In the genomic region with DNA sequence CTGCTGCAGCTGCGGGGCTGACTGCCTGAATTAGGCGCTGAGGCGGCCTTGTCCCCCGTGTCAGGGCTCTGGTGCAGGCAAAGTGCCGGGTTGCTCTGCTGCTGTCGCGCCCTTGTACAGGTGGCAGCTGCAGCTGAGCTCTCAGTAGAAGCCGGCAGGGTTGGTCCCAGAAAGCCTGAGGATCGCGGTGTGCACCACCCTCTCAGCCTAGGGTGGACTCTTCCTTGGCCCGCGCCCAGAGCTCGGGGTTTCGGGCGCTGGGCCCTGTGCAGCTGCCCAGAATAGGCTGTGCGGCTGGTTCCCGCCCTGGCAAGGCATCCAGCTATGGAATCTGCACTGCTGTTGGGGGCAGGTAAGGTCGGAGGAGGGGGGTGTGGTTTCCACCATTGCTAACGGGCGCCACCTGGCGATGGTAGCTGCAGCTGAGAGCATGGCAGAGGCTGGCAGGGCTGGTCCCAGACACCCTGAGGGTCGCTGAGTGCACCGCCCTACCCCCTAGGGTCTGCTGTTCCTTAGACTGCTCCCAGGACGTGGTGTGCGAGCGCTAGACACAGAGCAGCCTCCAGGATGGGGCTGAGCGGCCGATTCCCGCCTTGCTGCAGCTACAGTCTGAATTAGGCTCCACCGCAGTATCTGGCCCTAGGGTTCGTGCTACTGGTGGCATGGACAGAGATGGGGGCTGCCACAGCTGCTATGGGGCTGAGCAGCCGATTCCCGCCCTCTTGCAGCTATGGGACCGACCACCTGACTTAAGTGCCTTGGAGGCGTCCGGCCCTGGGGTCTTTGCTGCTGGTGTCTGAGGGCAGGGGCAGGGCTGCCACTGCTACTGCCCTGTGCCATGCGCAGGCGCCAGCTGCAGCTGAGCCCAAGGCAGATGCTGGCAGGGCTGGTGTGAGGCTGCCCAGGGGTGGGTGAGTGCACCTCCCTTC, we compare ENCODE assay signal across 8 cellular contexts.
DNase-seq lines count a peak whose midpoint lies in the region; ATAC-seq and TF ChIP-seq lines count a peak whose summit lies in the region.
"Not testable (repeated sequence)": the region's sequence is repeated elsewhere in the genome, so short reads cannot be mapped to it uniquely, and the experiment has no call there.

No MANE protein-coding gene starts in this region.

- peak; percentile 43 for DNase-seq in AG20443 (ENCODE audit: low spot score)
- DNase-seq in NCI-H2081 (lab: John Stamatoyannopoulos, UW) = peak; percentile 45 to 62
- DNase-seq in mammary epithelial cell = peak; percentile 52
- peak; percentile 36 for DNase-seq in iPS-NIHi7 (ENCODE audit: extremely low spot score)

- TF ChIP-seq CTCF in VCaP (conservative IDR thresholded peaks at IDR 0.05) (peak; percentile 80), mammary epithelial cell (conservative IDR thresholded peaks at IDR 0.05 in 1 of 2, IDR thresholded peaks at IDR 0.05 in 1 of 2; ENCODE audit: extremely low read depth in 1 of 2, insufficient read depth in 1 of 2, low read depth in 1 of 2, low read length in 2 of 2) (peak; percentile 38 to 67)

- H3K4me3 ChIP-seq in mammary epithelial cell (replicated peaks in 1 of 3; ENCODE audit: insufficient read depth in 1 of 3, low read depth in 2 of 3, low read length in 3 of 3) = peak overlapping the region in 2 of 3 experiments; percentile 38 to 40
- H3K4me3 ChIP-seq in skeletal muscle satellite cell (ENCODE audit: low read length) = peak overlapping the region; percentile 60

- in situ Hi-C loops in mammary epithelial cell (cut with MboI; ENCODE audit: low sequenced_read_pairs in 2 of 2) = loop anchor here (25.0 kb wide), 1 partner anchor 260 kb away; no protein-coding TSS in a partner anchor

- dilution Hi-C loops in mammary epithelial cell (cut with HindIII; ENCODE audit: low sequenced_read_pairs) = not testable (repeated sequence)

- H3K9me3 ChIP-seq in mammary epithelial cell (replicated peaks; ENCODE audit: insufficient read depth, low read length); skeletal muscle satellite cell (replicated peaks; ENCODE audit: low read length): not testable (repeated sequence)

- H4K20me1 ChIP-seq in mammary epithelial cell (ENCODE audit: insufficient read depth, low read length) = not testable (repeated sequence)

- peak overlapping the region; percentile 97 for H3K4me2 ChIP-seq in mammary epithelial cell (ENCODE audit: insufficient read depth, low read depth, low read length)
- H3K4me2 ChIP-seq in skeletal muscle satellite cell (ENCODE audit: low read length) = peak overlapping the region; percentile 89

- H2AFZ ChIP-seq in mammary epithelial cell (ENCODE audit: low read depth, low read length) = peak overlapping the region; percentile 86

- CTCF ChIA-PET in mammary epithelial cell (lab: Charles Lee; ENCODE audit: low non-redundant PET) = interaction anchor here (0.5 to 1.4 kb wide), 11 partner anchors 9 to 1796 kb away, joined by 3 to 18 read pairs (median 4); no protein-coding TSS in a partner anchor

- H3K27ac ChIP-seq in VCaP = peak overlapping the region; percentile 52
- not testable (repeated sequence) for H3K27ac ChIP-seq in mammary epithelial cell (ENCODE audit: insufficient read depth, low read depth, low read length)

- H3K36me3 ChIP-seq in mammary epithelial cell (ENCODE audit: insufficient read depth, low read length); skeletal muscle satellite cell (ENCODE audit: insufficient read depth, low read length): not testable (repeated sequence)

- peak; percentile 85 for ATAC-seq in GM19023 (IDR thresholded peaks at IDR 0.05; ENCODE audit: unreplicated experiment)
- ATAC-seq in HG03095 (IDR thresholded peaks at IDR 0.05; ENCODE audit: unreplicated experiment) = peak; percentile 61

- not testable (repeated sequence) for H3K27me3 ChIP-seq in mammary epithelial cell (ENCODE audit: insufficient read depth, low read length); skeletal muscle satellite cell (ENCODE audit: control insufficient read depth, insufficient read depth, low read length)

- not testable (repeated sequence) for H3K79me2 ChIP-seq in mammary epithelial cell (ENCODE audit: insufficient read depth, low read length)

- 5% methylated on average over 27 of the region's 38 CpGs for WGBS in mammary epithelial cell (ENCODE audit: low coverage, missing lambda C conversion rate)

- intact Hi-C loops in mammary epithelial cell (cut with micrococcal nuclease) = loop anchor here (1.0 kb wide), 3 partner anchors 180 to 518 kb away; a partner anchor contains a TSS

- H3K4me1 ChIP-seq in mammary epithelial cell (ENCODE audit: insufficient read depth, low read length) (peaks cover 41% of the 10 kb centered on the region), skeletal muscle satellite cell (ENCODE audit: control insufficient read depth, insufficient read depth, low read length) (peaks cover 29% of the 10 kb centered on the region)

- BruUV-seq in mammary epithelial cell (replicated peaks; lab: Mats Ljungman, UMichigan) = not testable (repeated sequence)

- H3K9ac ChIP-seq in mammary epithelial cell (ENCODE audit: insufficient read depth, low read length); skeletal muscle satellite cell (ENCODE audit: low read depth, low read length): not testable (repeated sequence)
